1 cellular context compared by ENCODE assay signal in the genomic region with DNA sequence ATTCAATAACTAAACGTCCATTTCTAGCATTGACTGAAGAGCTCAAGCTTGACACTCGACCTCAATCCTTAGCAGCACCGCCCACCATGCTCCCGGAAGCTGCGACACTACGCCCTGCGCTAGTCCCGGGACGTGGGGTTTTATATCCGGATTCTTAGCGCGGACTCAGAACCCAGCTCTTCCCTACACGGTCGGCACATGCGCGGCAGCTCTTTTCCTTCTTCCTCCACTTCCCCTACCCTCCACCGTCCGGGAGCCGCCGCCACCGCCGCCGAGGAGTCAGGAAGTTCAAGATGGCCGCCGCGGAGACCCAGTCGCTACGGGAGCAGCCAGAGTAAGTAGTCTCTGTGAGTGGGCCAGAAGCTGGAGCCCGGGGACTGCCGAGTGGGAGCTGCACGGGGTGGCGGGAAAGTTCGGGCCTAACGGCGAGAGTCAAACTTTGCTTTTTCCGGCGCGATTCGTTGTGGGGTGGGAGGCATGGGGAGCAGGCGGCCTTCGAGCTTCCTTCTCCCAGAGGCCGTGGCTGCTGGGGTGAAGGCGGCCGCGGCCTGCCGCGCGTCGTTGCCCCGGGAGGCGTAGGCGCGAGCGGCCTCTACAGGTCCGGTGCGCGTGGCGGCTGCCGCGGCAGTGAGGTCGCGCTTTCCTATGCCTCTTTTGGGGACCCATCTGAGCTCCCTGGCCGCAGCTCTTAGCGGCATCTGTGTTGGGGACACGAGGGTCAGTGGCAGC.
TF ChIP-seq lines count a peak whose summit lies in the region.

No MANE protein-coding gene starts in this region.

TF ChIP-seq in WTC11, 78 proteins besides CTCF, POLR2A, EP300 and RAD21 (continued from another document and continues in another):
- TF ChIP-seq, protein P1, sequence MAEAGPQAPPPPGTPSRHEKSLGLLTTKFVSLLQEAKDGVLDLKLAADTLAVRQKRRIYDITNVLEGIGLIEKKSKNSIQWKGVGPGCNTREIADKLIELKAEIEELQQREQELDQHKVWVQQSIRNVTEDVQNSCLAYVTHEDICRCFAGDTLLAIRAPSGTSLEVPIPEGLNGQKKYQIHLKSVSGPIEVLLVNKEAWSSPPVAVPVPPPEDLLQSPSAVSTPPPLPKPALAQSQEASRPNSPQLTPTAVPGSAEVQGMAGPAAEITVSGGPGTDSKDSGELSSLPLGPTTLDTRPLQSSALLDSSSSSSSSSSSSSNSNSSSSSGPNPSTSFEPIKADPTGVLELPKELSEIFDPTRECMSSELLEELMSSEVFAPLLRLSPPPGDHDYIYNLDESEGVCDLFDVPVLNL (CRISPR knock-in tag; IDR thresholded peaks at IDR 0.05; ENCODE audit: borderline replicate concordance, low read depth), result peak; percentile 70; the same call in 1 of the 2 replicates
- TF ChIP-seq, protein P2, sequence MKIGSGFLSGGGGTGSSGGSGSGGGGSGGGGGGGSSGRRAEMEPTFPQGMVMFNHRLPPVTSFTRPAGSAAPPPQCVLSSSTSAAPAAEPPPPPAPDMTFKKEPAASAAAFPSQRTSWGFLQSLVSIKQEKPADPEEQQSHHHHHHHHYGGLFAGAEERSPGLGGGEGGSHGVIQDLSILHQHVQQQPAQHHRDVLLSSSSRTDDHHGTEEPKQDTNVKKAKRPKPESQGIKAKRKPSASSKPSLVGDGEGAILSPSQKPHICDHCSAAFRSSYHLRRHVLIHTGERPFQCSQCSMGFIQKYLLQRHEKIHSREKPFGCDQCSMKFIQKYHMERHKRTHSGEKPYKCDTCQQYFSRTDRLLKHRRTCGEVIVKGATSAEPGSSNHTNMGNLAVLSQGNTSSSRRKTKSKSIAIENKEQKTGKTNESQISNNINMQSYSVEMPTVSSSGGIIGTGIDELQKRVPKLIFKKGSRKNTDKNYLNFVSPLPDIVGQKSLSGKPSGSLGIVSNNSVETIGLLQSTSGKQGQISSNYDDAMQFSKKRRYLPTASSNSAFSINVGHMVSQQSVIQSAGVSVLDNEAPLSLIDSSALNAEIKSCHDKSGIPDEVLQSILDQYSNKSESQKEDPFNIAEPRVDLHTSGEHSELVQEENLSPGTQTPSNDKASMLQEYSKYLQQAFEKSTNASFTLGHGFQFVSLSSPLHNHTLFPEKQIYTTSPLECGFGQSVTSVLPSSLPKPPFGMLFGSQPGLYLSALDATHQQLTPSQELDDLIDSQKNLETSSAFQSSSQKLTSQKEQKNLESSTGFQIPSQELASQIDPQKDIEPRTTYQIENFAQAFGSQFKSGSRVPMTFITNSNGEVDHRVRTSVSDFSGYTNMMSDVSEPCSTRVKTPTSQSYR (CRISPR knock-in tag; IDR thresholded peaks at IDR 0.05), result no peak
- TF ChIP-seq, protein P3, sequence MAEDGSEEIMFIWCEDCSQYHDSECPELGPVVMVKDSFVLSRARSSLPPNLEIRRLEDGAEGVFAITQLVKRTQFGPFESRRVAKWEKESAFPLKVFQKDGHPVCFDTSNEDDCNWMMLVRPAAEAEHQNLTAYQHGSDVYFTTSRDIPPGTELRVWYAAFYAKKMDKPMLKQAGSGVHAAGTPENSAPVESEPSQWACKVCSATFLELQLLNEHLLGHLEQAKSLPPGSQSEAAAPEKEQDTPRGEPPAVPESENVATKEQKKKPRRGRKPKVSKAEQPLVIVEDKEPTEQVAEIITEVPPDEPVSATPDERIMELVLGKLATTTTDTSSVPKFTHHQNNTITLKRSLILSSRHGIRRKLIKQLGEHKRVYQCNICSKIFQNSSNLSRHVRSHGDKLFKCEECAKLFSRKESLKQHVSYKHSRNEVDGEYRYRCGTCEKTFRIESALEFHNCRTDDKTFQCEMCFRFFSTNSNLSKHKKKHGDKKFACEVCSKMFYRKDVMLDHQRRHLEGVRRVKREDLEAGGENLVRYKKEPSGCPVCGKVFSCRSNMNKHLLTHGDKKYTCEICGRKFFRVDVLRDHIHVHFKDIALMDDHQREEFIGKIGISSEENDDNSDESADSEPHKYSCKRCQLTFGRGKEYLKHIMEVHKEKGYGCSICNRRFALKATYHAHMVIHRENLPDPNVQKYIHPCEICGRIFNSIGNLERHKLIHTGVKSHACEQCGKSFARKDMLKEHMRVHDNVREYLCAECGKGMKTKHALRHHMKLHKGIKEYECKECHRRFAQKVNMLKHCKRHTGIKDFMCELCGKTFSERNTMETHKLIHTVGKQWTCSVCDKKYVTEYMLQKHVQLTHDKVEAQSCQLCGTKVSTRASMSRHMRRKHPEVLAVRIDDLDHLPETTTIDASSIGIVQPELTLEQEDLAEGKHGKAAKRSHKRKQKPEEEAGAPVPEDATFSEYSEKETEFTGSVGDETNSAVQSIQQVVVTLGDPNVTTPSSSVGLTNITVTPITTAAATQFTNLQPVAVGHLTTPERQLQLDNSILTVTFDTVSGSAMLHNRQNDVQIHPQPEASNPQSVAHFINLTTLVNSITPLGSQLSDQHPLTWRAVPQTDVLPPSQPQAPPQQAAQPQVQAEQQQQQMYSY (CRISPR knock-in tag; IDR thresholded peaks at IDR 0.05), result no peak
- TF ChIP-seq, protein P4, sequence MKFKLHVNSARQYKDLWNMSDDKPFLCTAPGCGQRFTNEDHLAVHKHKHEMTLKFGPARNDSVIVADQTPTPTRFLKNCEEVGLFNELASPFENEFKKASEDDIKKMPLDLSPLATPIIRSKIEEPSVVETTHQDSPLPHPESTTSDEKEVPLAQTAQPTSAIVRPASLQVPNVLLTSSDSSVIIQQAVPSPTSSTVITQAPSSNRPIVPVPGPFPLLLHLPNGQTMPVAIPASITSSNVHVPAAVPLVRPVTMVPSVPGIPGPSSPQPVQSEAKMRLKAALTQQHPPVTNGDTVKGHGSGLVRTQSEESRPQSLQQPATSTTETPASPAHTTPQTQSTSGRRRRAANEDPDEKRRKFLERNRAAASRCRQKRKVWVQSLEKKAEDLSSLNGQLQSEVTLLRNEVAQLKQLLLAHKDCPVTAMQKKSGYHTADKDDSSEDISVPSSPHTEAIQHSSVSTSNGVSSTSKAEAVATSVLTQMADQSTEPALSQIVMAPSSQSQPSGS (CRISPR knock-in tag; IDR thresholded peaks at IDR 0.05; ENCODE audit: borderline replicate concordance, low read depth), result no peak
- TF ChIP-seq RORB (CRISPR knock-in tag; IDR thresholded peaks at IDR 0.05) (no peak), TP53 (CRISPR knock-in tag; IDR thresholded peaks at IDR 0.05) (no peak), ZNF232 (CRISPR knock-in tag; IDR thresholded peaks at IDR 0.05) (0 out of 2 replicates have a peak, but pooled peaks have one; percentile 26), CBFB (CRISPR knock-in tag; IDR thresholded peaks at IDR 0.05; ENCODE audit: low read depth) (no peak), SP1 (CRISPR knock-in tag; conservative IDR thresholded peaks at IDR 0.05) (peak; percentile 74), NR3C1 (CRISPR knock-in tag; conservative IDR thresholded peaks at IDR 0.05; ENCODE audit: low read depth) (no peak), ZNF396 (CRISPR knock-in tag; IDR thresholded peaks at IDR 0.05; ENCODE audit: borderline replicate concordance) (no peak), ATF1 (CRISPR knock-in tag; IDR thresholded peaks at IDR 0.05) (no peak), SMAD3 (CRISPR knock-in tag; IDR thresholded peaks at IDR 0.05; ENCODE audit: borderline replicate concordance) (no peak), KAT7 (CRISPR knock-in tag; IDR thresholded peaks at IDR 0.05; ENCODE audit: borderline replicate concordance) (no peak), GABPB1 (CRISPR knock-in tag; IDR thresholded peaks at IDR 0.05) (peak; percentile 22), JAZF1 (CRISPR knock-in tag; IDR thresholded peaks at IDR 0.05) (no peak), RELA (CRISPR knock-in tag; IDR thresholded peaks at IDR 0.05; ENCODE audit: borderline replicate concordance) (peak; percentile 60; the same call in 1 of the 2 replicates), GRHL2 (CRISPR knock-in tag; IDR thresholded peaks at IDR 0.05; ENCODE audit: insufficient replicate concordance, severe bottlenecking) (no peak)
- TF ChIP-seq, protein P5, sequence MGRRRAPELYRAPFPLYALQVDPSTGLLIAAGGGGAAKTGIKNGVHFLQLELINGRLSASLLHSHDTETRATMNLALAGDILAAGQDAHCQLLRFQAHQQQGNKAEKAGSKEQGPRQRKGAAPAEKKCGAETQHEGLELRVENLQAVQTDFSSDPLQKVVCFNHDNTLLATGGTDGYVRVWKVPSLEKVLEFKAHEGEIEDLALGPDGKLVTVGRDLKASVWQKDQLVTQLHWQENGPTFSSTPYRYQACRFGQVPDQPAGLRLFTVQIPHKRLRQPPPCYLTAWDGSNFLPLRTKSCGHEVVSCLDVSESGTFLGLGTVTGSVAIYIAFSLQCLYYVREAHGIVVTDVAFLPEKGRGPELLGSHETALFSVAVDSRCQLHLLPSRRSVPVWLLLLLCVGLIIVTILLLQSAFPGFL (CRISPR knock-in tag; IDR thresholded peaks at IDR 0.05; ENCODE audit: borderline replicate concordance), result 0 out of 2 replicates have a peak, but pooled peaks have one; percentile 53
- TF ChIP-seq, protein P6, sequence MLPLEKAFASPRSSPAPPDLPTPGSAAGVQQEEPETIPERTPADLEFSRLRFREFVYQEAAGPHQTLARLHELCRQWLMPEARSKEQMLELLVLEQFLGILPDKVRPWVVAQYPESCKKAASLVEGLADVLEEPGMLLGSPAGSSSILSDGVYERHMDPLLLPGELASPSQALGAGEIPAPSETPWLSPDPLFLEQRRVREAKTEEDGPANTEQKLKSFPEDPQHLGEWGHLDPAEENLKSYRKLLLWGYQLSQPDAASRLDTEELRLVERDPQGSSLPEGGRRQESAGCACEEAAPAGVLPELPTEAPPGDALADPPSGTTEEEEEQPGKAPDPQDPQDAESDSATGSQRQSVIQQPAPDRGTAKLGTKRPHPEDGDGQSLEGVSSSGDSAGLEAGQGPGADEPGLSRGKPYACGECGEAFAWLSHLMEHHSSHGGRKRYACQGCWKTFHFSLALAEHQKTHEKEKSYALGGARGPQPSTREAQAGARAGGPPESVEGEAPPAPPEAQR (CRISPR knock-in tag; IDR thresholded peaks at IDR 0.05), result no peak
- TF ChIP-seq, protein P7, sequence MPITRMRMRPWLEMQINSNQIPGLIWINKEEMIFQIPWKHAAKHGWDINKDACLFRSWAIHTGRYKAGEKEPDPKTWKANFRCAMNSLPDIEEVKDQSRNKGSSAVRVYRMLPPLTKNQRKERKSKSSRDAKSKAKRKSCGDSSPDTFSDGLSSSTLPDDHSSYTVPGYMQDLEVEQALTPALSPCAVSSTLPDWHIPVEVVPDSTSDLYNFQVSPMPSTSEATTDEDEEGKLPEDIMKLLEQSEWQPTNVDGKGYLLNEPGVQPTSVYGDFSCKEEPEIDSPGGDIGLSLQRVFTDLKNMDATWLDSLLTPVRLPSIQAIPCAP (CRISPR knock-in tag; IDR thresholded peaks at IDR 0.05), result peak; percentile 84
- TF ChIP-seq, protein P8, sequence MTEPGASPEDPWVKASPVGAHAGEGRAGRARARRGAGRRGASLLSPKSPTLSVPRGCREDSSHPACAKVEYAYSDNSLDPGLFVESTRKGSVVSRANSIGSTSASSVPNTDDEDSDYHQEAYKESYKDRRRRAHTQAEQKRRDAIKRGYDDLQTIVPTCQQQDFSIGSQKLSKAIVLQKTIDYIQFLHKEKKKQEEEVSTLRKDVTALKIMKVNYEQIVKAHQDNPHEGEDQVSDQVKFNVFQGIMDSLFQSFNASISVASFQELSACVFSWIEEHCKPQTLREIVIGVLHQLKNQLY (CRISPR knock-in tag; IDR thresholded peaks at IDR 0.05), result no peak
- TF ChIP-seq, protein P9, sequence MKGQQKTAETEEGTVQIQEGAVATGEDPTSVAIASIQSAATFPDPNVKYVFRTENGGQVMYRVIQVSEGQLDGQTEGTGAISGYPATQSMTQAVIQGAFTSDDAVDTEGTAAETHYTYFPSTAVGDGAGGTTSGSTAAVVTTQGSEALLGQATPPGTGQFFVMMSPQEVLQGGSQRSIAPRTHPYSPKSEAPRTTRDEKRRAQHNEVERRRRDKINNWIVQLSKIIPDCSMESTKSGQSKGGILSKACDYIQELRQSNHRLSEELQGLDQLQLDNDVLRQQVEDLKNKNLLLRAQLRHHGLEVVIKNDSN (CRISPR knock-in tag; IDR thresholded peaks at IDR 0.05), result peak; percentile 53; the same call in 1 of the 2 replicates
- TF ChIP-seq, protein P10, sequence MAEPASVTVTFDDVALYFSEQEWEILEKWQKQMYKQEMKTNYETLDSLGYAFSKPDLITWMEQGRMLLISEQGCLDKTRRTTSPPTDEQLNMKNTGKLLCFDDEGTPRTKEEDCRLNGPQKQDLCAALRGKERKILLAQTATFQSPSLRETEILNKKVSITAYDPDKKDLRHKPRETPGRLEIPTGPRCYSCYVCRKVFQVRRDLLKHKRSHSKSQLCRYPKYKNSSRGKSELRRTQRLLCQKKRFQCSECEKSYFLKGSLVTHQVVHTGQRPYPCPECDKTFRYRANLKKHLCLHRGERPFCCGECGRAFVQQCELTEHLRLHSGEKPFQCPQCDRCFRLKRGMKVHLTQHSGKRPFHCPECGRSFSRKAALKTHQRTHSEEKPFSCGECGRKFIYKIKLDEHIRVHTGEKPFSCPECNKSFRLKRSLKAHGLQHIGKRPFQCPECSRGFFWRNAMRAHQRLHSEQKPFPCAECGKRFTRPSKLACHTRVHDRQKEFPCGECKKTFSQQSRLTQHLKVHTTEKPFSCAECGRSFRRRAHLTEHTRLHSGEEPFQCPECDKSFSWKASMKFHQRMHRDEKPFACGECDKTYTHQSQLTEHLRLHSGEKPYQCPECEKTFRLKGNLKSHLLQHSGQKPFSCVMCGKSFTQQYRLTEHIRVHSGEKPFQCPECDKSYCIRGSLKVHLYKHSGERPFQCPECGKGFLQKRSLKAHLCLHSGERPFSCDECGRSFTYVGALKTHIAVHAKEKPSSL (CRISPR knock-in tag; conservative IDR thresholded peaks at IDR 0.05), result no peak
- TF ChIP-seq, protein P11, sequence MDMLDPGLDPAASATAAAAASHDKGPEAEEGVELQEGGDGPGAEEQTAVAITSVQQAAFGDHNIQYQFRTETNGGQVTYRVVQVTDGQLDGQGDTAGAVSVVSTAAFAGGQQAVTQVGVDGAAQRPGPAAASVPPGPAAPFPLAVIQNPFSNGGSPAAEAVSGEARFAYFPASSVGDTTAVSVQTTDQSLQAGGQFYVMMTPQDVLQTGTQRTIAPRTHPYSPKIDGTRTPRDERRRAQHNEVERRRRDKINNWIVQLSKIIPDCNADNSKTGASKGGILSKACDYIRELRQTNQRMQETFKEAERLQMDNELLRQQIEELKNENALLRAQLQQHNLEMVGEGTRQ (CRISPR knock-in tag; IDR thresholded peaks at IDR 0.05), result no peak; the same call in 1 of the 2 replicates
- TF ChIP-seq, protein P12, sequence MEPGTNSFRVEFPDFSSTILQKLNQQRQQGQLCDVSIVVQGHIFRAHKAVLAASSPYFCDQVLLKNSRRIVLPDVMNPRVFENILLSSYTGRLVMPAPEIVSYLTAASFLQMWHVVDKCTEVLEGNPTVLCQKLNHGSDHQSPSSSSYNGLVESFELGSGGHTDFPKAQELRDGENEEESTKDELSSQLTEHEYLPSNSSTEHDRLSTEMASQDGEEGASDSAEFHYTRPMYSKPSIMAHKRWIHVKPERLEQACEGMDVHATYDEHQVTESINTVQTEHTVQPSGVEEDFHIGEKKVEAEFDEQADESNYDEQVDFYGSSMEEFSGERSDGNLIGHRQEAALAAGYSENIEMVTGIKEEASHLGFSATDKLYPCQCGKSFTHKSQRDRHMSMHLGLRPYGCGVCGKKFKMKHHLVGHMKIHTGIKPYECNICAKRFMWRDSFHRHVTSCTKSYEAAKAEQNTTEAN (CRISPR knock-in tag; IDR thresholded peaks at IDR 0.05), result no peak; the same call in 1 of the 2 replicates
